In genomic region chr2:45649855-45650806, GRCh38 we compare ENCODE assay signal across 1 cellular context.
TF ChIP-seq lines count a peak whose summit lies in the region.

No MANE protein-coding gene starts in this region.

TF ChIP-seq in WTC11, 78 proteins besides CTCF, POLR2A, EP300 and RAD21 (continued from another document and continues in another):
- TF ChIP-seq PRDM15 (CRISPR knock-in tag; IDR thresholded peaks at IDR 0.05) (no peak), ELF4 (CRISPR knock-in tag; IDR thresholded peaks at IDR 0.05; ENCODE audit: low read depth) (no peak), JUN (CRISPR knock-in tag; IDR thresholded peaks at IDR 0.05) (no peak), USF2 (CRISPR knock-in tag; IDR thresholded peaks at IDR 0.05) (peak; percentile 94), HMGA2 (CRISPR knock-in tag; IDR thresholded peaks at IDR 0.05) (no peak), ZNF396 (CRISPR knock-in tag; IDR thresholded peaks at IDR 0.05; ENCODE audit: borderline replicate concordance) (no peak), RELA (CRISPR knock-in tag; IDR thresholded peaks at IDR 0.05; ENCODE audit: borderline replicate concordance) (no peak), NFYB (CRISPR knock-in tag; conservative IDR thresholded peaks at IDR 0.05; ENCODE audit: low read depth) (no peak), HMGXB4 (CRISPR knock-in tag; IDR thresholded peaks at IDR 0.05) (peak; percentile 20), PRRX2 (CRISPR knock-in tag; IDR thresholded peaks at IDR 0.05) (no peak), E2F5 (CRISPR knock-in tag; IDR thresholded peaks at IDR 0.05) (no peak), GRHL2 (CRISPR knock-in tag; IDR thresholded peaks at IDR 0.05; ENCODE audit: insufficient replicate concordance, severe bottlenecking) (no peak), ZNF512 (CRISPR knock-in tag; IDR thresholded peaks at IDR 0.05; ENCODE audit: borderline replicate concordance) (no peak), ARID4B (CRISPR knock-in tag; IDR thresholded peaks at IDR 0.05; ENCODE audit: borderline replicate concordance) (no peak), ZNF219 (CRISPR knock-in tag; IDR thresholded peaks at IDR 0.05; ENCODE audit: borderline replicate concordance) (no peak), ATF6 (CRISPR knock-in tag; IDR thresholded peaks at IDR 0.05) (no peak), OVOL2 (CRISPR knock-in tag; IDR thresholded peaks at IDR 0.05; ENCODE audit: borderline replicate concordance) (no peak), ZNF532 (CRISPR knock-in tag; IDR thresholded peaks at IDR 0.05; ENCODE audit: borderline replicate concordance) (no peak), ATF3 (CRISPR knock-in tag; conservative IDR thresholded peaks at IDR 0.05) (no peak), TEAD1 (CRISPR knock-in tag; IDR thresholded peaks at IDR 0.05) (no peak), KAT7 (CRISPR knock-in tag; IDR thresholded peaks at IDR 0.05; ENCODE audit: borderline replicate concordance) (0 out of 2 replicates have a peak, but pooled peaks have one; percentile 8), RORB (CRISPR knock-in tag; IDR thresholded peaks at IDR 0.05) (no peak), NR3C1 (CRISPR knock-in tag; conservative IDR thresholded peaks at IDR 0.05; ENCODE audit: low read depth) (no peak), ERG (CRISPR knock-in tag; IDR thresholded peaks at IDR 0.05) (no peak), USF1 (CRISPR knock-in tag; IDR thresholded peaks at IDR 0.05) (peak; percentile 93), FOXK1 (CRISPR knock-in tag; IDR thresholded peaks at IDR 0.05) (no peak), JAZF1 (CRISPR knock-in tag; IDR thresholded peaks at IDR 0.05) (no peak), CREM (CRISPR knock-in tag; IDR thresholded peaks at IDR 0.05) (no peak), TEAD4 (CRISPR knock-in tag; IDR thresholded peaks at IDR 0.05) (no peak), NFATC4 (CRISPR knock-in tag; IDR thresholded peaks at IDR 0.05) (no peak), NR2C2 (CRISPR knock-in tag; IDR thresholded peaks at IDR 0.05) (no peak), FOXP1 (CRISPR knock-in tag; IDR thresholded peaks at IDR 0.05; ENCODE audit: borderline replicate concordance) (no peak), TCF7 (CRISPR knock-in tag; IDR thresholded peaks at IDR 0.05; ENCODE audit: low read depth) (no peak)
